Comparison of ENCODE assay signal across 8 cellular contexts in the genomic region with DNA sequence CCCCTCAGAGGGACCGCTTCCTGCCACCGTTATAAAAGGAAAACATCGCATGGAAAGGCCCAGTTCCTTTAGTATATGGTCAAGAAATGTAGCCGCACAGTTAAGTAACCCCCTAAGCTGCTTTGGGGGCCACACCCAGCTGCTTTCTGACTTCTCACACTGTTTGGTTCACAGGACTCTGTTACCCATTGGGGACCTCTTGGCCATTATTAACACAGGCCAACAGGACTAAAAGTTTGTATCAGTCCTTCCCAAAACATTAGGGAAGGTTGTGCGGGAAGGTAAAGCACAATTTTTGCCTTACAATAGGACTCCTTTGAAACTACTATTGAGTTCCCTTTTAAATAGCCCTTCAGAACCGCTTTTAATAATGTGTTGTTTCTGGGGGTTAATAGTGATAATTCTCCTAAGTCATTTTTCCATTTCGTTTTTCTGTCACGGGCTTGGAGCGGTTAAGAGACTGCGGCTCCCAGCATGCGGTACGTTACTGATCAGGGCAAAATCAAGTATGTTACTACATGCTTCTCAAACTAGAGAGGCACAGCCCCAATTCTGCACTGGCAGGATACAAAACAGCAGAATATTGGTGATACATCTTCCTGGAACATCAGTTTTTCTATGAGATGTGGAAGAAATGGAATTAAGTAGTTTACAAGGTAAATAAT. TPM values are rescaled to one million over a fixed set of nuclear protein-coding genes. Genes with fewer than 3 reads are reported as not detected.
DNase-seq lines count a peak whose midpoint lies in the region; ATAC-seq and TF ChIP-seq lines count a peak whose summit lies in the region.

No MANE protein-coding gene starts in this region.

- H3K36me3 ChIP-seq in heart left ventricle (peaks cover 0 to 22% (median 9%) of the 10 kb centered on the region in 9 donors), thymus (ENCODE audit: control insufficient read depth, insufficient read depth) (no peaks in the 10 kb centered on the region)

- no peak for TF ChIP-seq POLR2A in heart left ventricle (IDR thresholded peaks at IDR 0.05)

- peaks cover 0 to 8% (median 5%) of the 10 kb centered on the region in 12 donors for H3K4me1 ChIP-seq in heart left ventricle
- peaks cover 6% of the 10 kb centered on the region for H3K4me1 ChIP-seq in thymus (ENCODE audit: control insufficient read depth, insufficient read depth, low read length)

- H3K27me3 ChIP-seq in heart left ventricle: no peaks in the 10 kb centered on the region
- H3K27me3 ChIP-seq in thymus (ENCODE audit: control insufficient read depth, insufficient read depth): no peaks in the 10 kb centered on the region

- no peaks in the 10 kb centered on the region for H3K9me3 ChIP-seq in heart left ventricle
- H3K9me3 ChIP-seq in thymus (ENCODE audit: control insufficient read depth): no peaks in the 10 kb centered on the region

- H3K4me3 ChIP-seq in heart left ventricle (peak overlapping the region; percentile 34 to 90 (median 70)), thymus (ENCODE audit: low read length) (peak overlapping the region; percentile 92)

- peak overlapping the region; percentile 60 to 96 (median 89) for H3K27ac ChIP-seq in heart left ventricle
- H3K27ac ChIP-seq in thymus (ENCODE audit: low read depth): peak overlapping the region; percentile 96

- ATAC-seq in heart left ventricle: no peak
- ATAC-seq in Right ventricle myocardium inferior: no peak

- intact Hi-C loops in heart left ventricle (cut with DNase I): loop anchor here in 3 of 10 donors (2.0 to 10.0 kb wide), 4 partner anchors 22 to 260 kb away; a partner anchor contains a TSS
- intact Hi-C loops in Right ventricle myocardium inferior (cut with DNase I): no loop called here

- no peak for DNase-seq in heart left ventricle
- DNase-seq in Right ventricle myocardium inferior (ENCODE audit: missing footprints): no peak
- DNase-seq in activated T-helper 1 cell treated with Interleukin-2 at 50 U/mL for 16 hours (ENCODE audit: low read depth): peak; percentile 2
- peak; percentile 17 for DNase-seq in inferior parietal cortex (ENCODE audit: extremely low spot score)
- no peak for DNase-seq in stimulated activated naive CD4-positive, alpha-beta T cell (lab: John Stamatoyannopoulos, UW)
- DNase-seq in Ammon's horn (ENCODE audit: low spot score): no peak
- DNase-seq in NCI-H226: no peak

- TF ChIP-seq CTCF in heart left ventricle (IDR thresholded peaks at IDR 0.05): no peak

- WGBS in heart left ventricle, 4 donors: 60 to 62% (median 61%) methylated on average over 12 of the region's 12 CpGs
- 63% methylated on average over 12 of the region's 12 CpGs for WGBS in thymus

RNA-seq across cellular contexts. Expression of a gene that starts 0.7 kb away (rescaled TPM):
- total RNA-seq in heart left ventricle (1 to 10 TPM; 1.8 to 7.0 (median 3.5) TPM), Right ventricle myocardium inferior (4.2 TPM)
- polyA plus RNA-seq in heart left ventricle (10 to 100 TPM in 1 of 2 donors, 1 to 10 TPM in 1; 4.0 to 13.7 TPM), thymus (9.3 TPM)

Comparison
In these comparisons a context has a peak if more than half of its experiments do, and no peak if none do; other contexts are left out.
1. DNase-seq: peak in activated T-helper 1 cell treated with Interleukin-2 at 50 U/mL for 16 hours (single experiment) and inferior parietal cortex (single experiment); none in heart left ventricle (0 of 5), Right ventricle myocardium inferior (single experiment), stimulated activated naive CD4-positive, alpha-beta T cell (0 of 6), Ammon's horn (single experiment) and NCI-H226 (single experiment).